Comparison of ENCODE assay signal across 32 cellular contexts in the genomic region with DNA sequence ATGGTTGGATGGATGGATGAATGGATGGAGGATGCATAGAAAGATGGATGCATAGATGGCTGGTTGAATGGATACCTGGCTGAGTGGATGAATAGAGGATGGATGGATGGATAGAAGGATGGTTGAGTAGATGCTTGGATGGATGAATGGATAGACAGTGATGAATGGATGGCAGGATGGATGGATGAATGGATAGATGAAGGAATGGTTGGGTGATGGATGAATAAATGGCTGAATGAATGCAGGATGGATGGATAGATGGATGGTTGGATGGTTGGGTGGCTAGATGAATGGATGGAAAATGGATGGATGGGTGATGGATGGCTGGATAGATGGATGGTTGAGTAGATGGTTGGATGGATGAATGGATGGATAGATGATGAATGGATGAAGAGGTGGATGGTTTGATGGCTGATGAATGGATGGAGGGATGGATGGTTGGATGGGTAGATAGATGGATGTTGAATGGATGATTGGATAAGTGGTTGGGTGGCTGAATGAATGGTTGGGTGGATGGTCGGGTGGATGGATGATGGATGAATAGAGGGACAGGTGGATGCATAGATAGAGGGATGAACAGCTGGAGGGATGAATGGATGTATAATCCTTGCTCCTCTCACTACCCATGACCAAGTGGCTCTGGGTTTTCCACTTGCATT. TPM values are rescaled to one million over a fixed set of nuclear protein-coding genes. Genes with fewer than 3 reads are reported as not detected.
"Had no signal": no experiment of that assay in that cellular context is flagged by ENCODE, and none has a peak within 500 bp of the region (broad histone marks: within the 10 kb centered on the region; RNA-seq: fewer than 3 reads in every experiment).

No MANE protein-coding gene starts in this region.

- H2AFZ ChIP-seq: hepatocyte, neural progenitor cell had no signal

- H3K4me2 ChIP-seq: hepatocyte, neural progenitor cell had no signal

- H3K4me3 ChIP-seq: coronary artery, esophagus muscularis mucosa, gastroesophageal sphincter, heart left ventricle, hepatocyte, left lung, neural progenitor cell, psoas muscle, skin epidermis, spleen, thoracic aorta, tibial nerve, upper lobe of left lung, uterus had no signal

- H3K27me3 ChIP-seq: hepatocyte, neural progenitor cell, upper lobe of left lung, uterus had no signal

- H3K9ac ChIP-seq: neural progenitor cell had no signal

- H3K4me1 ChIP-seq: heart left ventricle, psoas muscle, uterus had no signal

- H3K79me2 ChIP-seq: hepatocyte had no signal

- DNase-seq: dermis blood vessel endothelial cell; effector memory CD4-positive, alpha-beta T cell; foreskin keratinocyte; kidney; left lung; mesenchymal stem cell; midbrain; naive thymus-derived CD4-positive, alpha-beta T cell; psoas muscle; right cardiac atrium; spleen; stimulated activated CD4-positive, alpha-beta T cell treated with anti-CD3 and anti-CD28 coated beads, Interleukin-4, amount 100 ng/mL, for 4 hours; stimulated activated naive CD8-positive, alpha-beta T cell treated with anti-CD3 and anti-CD28 coated beads, Interleukin-15, Interleukin-2, amounts not matched to agents 100 U/mL and 50 U/mL, for 24 hours; upper lobe of left lung; uterus had no signal

- ATAC-seq: foreskin keratinocyte; gastroesophageal sphincter; heart left ventricle; left lung; naive thymus-derived CD4-positive, alpha-beta T cell; psoas muscle; right cardiac atrium; stimulated activated memory B cell treated with anti-CD40 and anti-IgM and Interleukin-4, amounts not matched to agents 10 μg/mL and 1 μg/mL and 100 μg/mL, for 72 hours; stimulated activated naive CD8-positive, alpha-beta T cell treated with anti-CD3 and anti-CD28 coated beads, Interleukin-15, Interleukin-2, amounts not matched to agents 100 U/mL and 50 U/mL, for 24 hours had no signal

- H3K27ac ChIP-seq: coronary artery, esophagus muscularis mucosa, foreskin keratinocyte, gastroesophageal sphincter, heart left ventricle, hepatocyte, left lung, neural progenitor cell, psoas muscle, skin epidermis, spleen, thoracic aorta, tibial nerve, upper lobe of left lung, uterus had no signal

- H3K36me3 ChIP-seq: esophagus muscularis mucosa, gastroesophageal sphincter, heart left ventricle, left lung, neural progenitor cell, spleen, thoracic aorta, tibial nerve, upper lobe of left lung, uterus had no signal

- H3K9me3 ChIP-seq: esophagus muscularis mucosa, gastroesophageal sphincter, heart left ventricle, left lung, psoas muscle, spleen, thoracic aorta, tibial nerve, upper lobe of left lung, uterus had no signal

- FAIRE-seq: endothelial cell of umbilical vein had no signal

RNA-seq across cellular contexts. Expression of gene SULT2B1, which starts 3.6 kb away (rescaled TPM):
- total RNA-seq: dermis blood vessel endothelial cell; endothelial cell of umbilical vein; epithelial cell of proximal tubule; hepatocyte; lung microvascular endothelial cell; naive thymus-derived CD4-positive, alpha-beta T cell; osteocyte; psoas muscle; renal cortical epithelial cell; spleen; thoracic aorta; tibial nerve had no signal
- polyA plus RNA-seq: endothelial cell of umbilical vein had no signal

RNA-seq across cellular contexts. Expression of gene LMTK3, which starts 36.7 kb away (rescaled TPM):
- total RNA-seq: dermis blood vessel endothelial cell, lung microvascular endothelial cell had no signal
- polyA plus RNA-seq: fibroblast of lung had no signal

RNA-seq across cellular contexts. Expression of gene SPACA4, which starts 58.2 kb away (rescaled TPM):
- total RNA-seq: dermis blood vessel endothelial cell; endothelial cell of umbilical vein; epithelial cell of proximal tubule; esophagus muscularis mucosa; fibroblast of lung; foreskin keratinocyte; gastroesophageal sphincter; heart left ventricle; hepatocyte; kidney; left lung; lung microvascular endothelial cell; mucosa of gallbladder; naive thymus-derived CD4-positive, alpha-beta T cell; osteocyte; psoas muscle; renal cortical epithelial cell; right cardiac atrium; spleen; thoracic aorta; tibial nerve; uterus had no signal
- polyA plus RNA-seq: endothelial cell of umbilical vein; fibroblast of lung; foreskin keratinocyte; heart left ventricle; naive thymus-derived CD4-positive, alpha-beta T cell; psoas muscle; right cardiac atrium; spleen had no signal
